In the genomic region with DNA sequence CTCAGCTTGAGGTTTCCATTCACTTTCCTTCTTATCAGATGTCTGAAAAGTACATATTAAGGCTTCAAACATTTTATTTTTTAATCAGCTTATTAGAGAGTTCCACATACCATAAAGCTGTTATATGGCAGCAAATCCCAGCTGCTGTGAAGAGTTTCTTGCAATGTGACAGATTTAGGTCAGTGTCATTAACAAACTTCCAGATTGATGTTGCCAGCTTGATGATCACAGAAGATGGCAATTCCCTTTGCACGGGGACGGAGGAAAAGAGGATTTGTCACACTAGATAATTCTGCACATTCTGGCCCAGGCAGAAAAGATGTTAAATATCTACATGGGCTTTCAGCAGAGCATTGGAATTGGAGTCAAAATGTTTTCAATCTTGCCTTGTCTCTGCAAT, we compare ENCODE assay signal across 26 cellular contexts.
"Had no signal": no experiment of that assay in that cellular context is flagged by ENCODE, and none has a peak within 500 bp of the region (broad histone marks: within the 10 kb centered on the region; RNA-seq: fewer than 3 reads in every experiment).

No MANE protein-coding gene starts in this region.

- DNase-seq: activated effector memory CD4-positive, alpha-beta T cell treated with anti-CD3 and anti-CD28 coated beads, Interleukin-2, amount 50 U/mL, for 16 hours; activated effector memory CD4-positive, alpha-beta T cell treated with Interleukin-2 at 50 U/mL for 16 hours; activated gamma-delta T cell; activated gamma-delta T cell treated with Interleukin-2 at 50 U/mL for 16 hours; activated naive CD4-positive, alpha-beta T cell; activated naive CD4-positive, alpha-beta T cell treated with anti-CD3 and anti-CD28 coated beads for 36 hours; activated naive CD4-positive, alpha-beta T cell treated with anti-CD3 and anti-CD28 coated beads, Interleukin-2, amount 10 ng/mL, durations not matched to agents 7 days and 5 days; activated naive CD4-positive, alpha-beta T cell treated with anti-CD3 and anti-CD28 coated beads, Interleukin-2, amount 50 U/mL, for 16 hours; activated naive CD4-positive, alpha-beta T cell treated with Interleukin-2 at 50 U/mL for 16 hours; activated naive CD8-positive, alpha-beta T cell treated with anti-CD3 and anti-CD28 coated beads for 36 hours; activated naive CD8-positive, alpha-beta T cell treated with anti-CD3 and anti-CD28 coated beads, Interleukin-2, amount 10 ng/mL, durations not matched to agents 7 days and 5 days; activated naive CD8-positive, alpha-beta T cell treated with anti-CD3 and anti-CD28 coated beads, Interleukin-2, amount 50 U/mL, for 24 hours; activated T-cell treated with anti-CD3 and anti-CD28 coated beads, Interleukin-2, amount 50 U/mL, for 1 hour; activated T-cell treated with anti-CD3 and anti-CD28 coated beads, Interleukin-2, amount 50 U/mL, for 24 hours; activated T-cell treated with anti-CD3 and anti-CD28 coated beads, Interleukin-2, amount 50 U/mL, for 4 hours; activated T-cell treated with anti-CD3 and anti-CD28 coated beads, Interleukin-2, amount 50 U/mL, for 48 hours; activated T-cell treated with anti-CD3 and anti-CD28 coated beads, Interleukin-2, amount 50 U/mL, for 72 hours; adrenal gland; amniotic stem cell; amygdala; anterior cingulate cortex; aorta; body of pancreas; brain microvascular endothelial cell; central memory CD4-positive, alpha-beta T cell; cerebellar nuclear complex had no signal
